8 cellular contexts compared by ENCODE assay signal in genomic region chr7:64307254-64308018, GRCh38. TPM values are rescaled to one million over a fixed set of nuclear protein-coding genes. Genes with fewer than 3 reads are reported as not detected.
DNase-seq lines count a peak whose midpoint lies in the region; ATAC-seq and TF ChIP-seq lines count a peak whose summit lies in the region.

No MANE protein-coding gene starts in this region.

- peaks cover 13 to 30% (median 19%) of the 10 kb centered on the region in 7 donors for H3K4me1 Mint-ChIP-seq in naive thymus-derived CD4-positive, alpha-beta T cell
- peaks cover 25% of the 10 kb centered on the region for H3K4me1 Mint-ChIP-seq in stimulated activated naive CD8-positive, alpha-beta T cell treated with anti-CD3 and anti-CD28 coated beads, Interleukin-15, amount 100 ng/mL, for 72 hours

- peaks cover 0 to 13% of the 10 kb centered on the region in 2 donors for H3K4me1 ChIP-seq in naive thymus-derived CD4-positive, alpha-beta T cell (ENCODE audit: control insufficient read depth in 2 of 2, insufficient read depth in 2 of 2, low read length in 2 of 2)

- H3K4me3 ChIP-seq in epithelial cell of esophagus (ENCODE audit: low read length) = peak overlapping the region; percentile 60
- peak overlapping the region; percentile 95 for H3K4me3 ChIP-seq in naive thymus-derived CD4-positive, alpha-beta T cell (ENCODE audit: low read length)

- H3K4me3 Mint-ChIP-seq in naive thymus-derived CD4-positive, alpha-beta T cell = peak overlapping the region; percentile 90 to 100 (median 96)
- H3K4me3 Mint-ChIP-seq in stimulated activated naive CD8-positive, alpha-beta T cell treated with anti-CD3 and anti-CD28 coated beads, Interleukin-15, amount 100 ng/mL, for 72 hours = peak overlapping the region; percentile 89 to 93

- CTCF ChIA-PET in naive thymus-derived CD4-positive, alpha-beta T cell (lab: Charles Lee) = interaction anchor here (0.6 to 1.4 kb wide), 3 partner anchors 256 to 1573 kb away, joined by 3 read pairs; partner anchors contain the start of gene ZNF680

- peaks cover 0 to 4% (median 0%) of the 10 kb centered on the region in 5 donors for H3K36me3 Mint-ChIP-seq in naive thymus-derived CD4-positive, alpha-beta T cell

- peak; percentile 59 for TF ChIP-seq POLR2A in GM18951 (IDR thresholded peaks at IDR 0.05; ENCODE audit: extremely low read depth, insufficient read depth, insufficient read length)

- intact Hi-C loops in naive thymus-derived CD4-positive, alpha-beta T cell (cut with micrococcal nuclease) = loop anchor here (1.0 to 5.0 kb wide), 13 partner anchors 8 to 1675 kb away; partner anchors contain the start of genes ERV3-1 (in 2 of the 2), VKORC1L1 (in 2 of the 2), ZNF107 (in 2 of the 2) and ZNF138 (in 2 of the 2)

- in situ Hi-C loops in GM18951 (cut with MboI; ENCODE audit: low sequenced_read_pairs, unreplicated experiment) = no loop called here

- peak; percentile 99 for ATAC-seq in HG03342 (IDR thresholded peaks at IDR 0.05; ENCODE audit: unreplicated experiment)
- ATAC-seq in naive thymus-derived CD4-positive, alpha-beta T cell = peak; percentile 99
- ATAC-seq in stimulated activated naive CD8-positive, alpha-beta T cell treated with anti-CD3 and anti-CD28 coated beads, Interleukin-15, amount 100 ng/mL, for 72 hours = peak; percentile 99

- H3K27ac ChIP-seq in naive thymus-derived CD4-positive, alpha-beta T cell (ENCODE audit: low read depth, low read length) = peak overlapping the region; percentile 83

- no peaks in the 10 kb centered on the region for H3K36me3 ChIP-seq in naive thymus-derived CD4-positive, alpha-beta T cell (ENCODE audit: control insufficient read depth in 2 of 3, insufficient read depth in 3 of 3, low read length in 3 of 3)

- no peaks in the 10 kb centered on the region for H3K9me3 Mint-ChIP-seq in naive thymus-derived CD4-positive, alpha-beta T cell
- H3K9me3 Mint-ChIP-seq in stimulated activated naive CD8-positive, alpha-beta T cell treated with anti-CD3 and anti-CD28 coated beads, Interleukin-15, amount 100 ng/mL, for 72 hours = no peaks in the 10 kb centered on the region

- no peaks in the 10 kb centered on the region for H3K27me3 Mint-ChIP-seq in naive thymus-derived CD4-positive, alpha-beta T cell
- no peaks in the 10 kb centered on the region for H3K27me3 Mint-ChIP-seq in stimulated activated naive CD8-positive, alpha-beta T cell treated with anti-CD3 and anti-CD28 coated beads, Interleukin-15, amount 100 ng/mL, for 72 hours

- POLR2A ChIA-PET in naive thymus-derived CD4-positive, alpha-beta T cell (lab: Charles Lee) = interaction anchor here (0.6 to 1.8 kb wide), 11 partner anchors 8 to 731 kb away, joined by 3 to 13 read pairs (median 8); partner anchors contain the start of genes ERV3-1, ZNF107, ZNF138 and ZNF273

- no peaks in the 10 kb centered on the region for H3K27me3 ChIP-seq in naive thymus-derived CD4-positive, alpha-beta T cell (ENCODE audit: control insufficient read depth in 2 of 2, insufficient read depth in 2 of 2, low read length in 2 of 2)

- DNase-seq in Ammon's horn (ENCODE audit: low spot score) (peak; percentile 99), NCI-H82 treated with DMSO at 0.1 percent for 48 hours (lab: John Stamatoyannopoulos, UW; ENCODE audit: unreplicated experiment) (peak; percentile 89), epithelial cell of esophagus (ENCODE audit: low read depth) (peak; percentile 90)
- DNase-seq in activated CD8-positive, alpha-beta memory T cell treated with anti-CD3 and anti-CD28 coated beads, Interleukin-2, amount 50 U/mL, for 48 hours = peak; percentile 89
- peak; percentile 76 to 95 (median 93) for DNase-seq in naive thymus-derived CD4-positive, alpha-beta T cell
- DNase-seq in stimulated activated naive CD8-positive, alpha-beta T cell treated with anti-CD3 and anti-CD28 coated beads, Interleukin-15, amount 100 ng/mL, for 72 hours = peak; percentile 87 to 95

- H3K27ac Mint-ChIP-seq in naive thymus-derived CD4-positive, alpha-beta T cell = peak overlapping the region; percentile 94 to 99 (median 97)
- H3K27ac Mint-ChIP-seq in stimulated activated naive CD8-positive, alpha-beta T cell treated with anti-CD3 and anti-CD28 coated beads, Interleukin-15, amount 100 ng/mL, for 72 hours = peak overlapping the region; percentile 99

- H3K9me3 ChIP-seq in naive thymus-derived CD4-positive, alpha-beta T cell (ENCODE audit: control insufficient read depth in 2 of 3, low read length in 3 of 3) = no peaks in the 10 kb centered on the region

- TF ChIP-seq CTCF in epithelial cell of esophagus (IDR thresholded peaks at IDR 0.05; ENCODE audit: insufficient read depth, low read depth, low read length, missing control alignments) = peak; percentile 14

RNA-seq across cellular contexts. Expression of gene ZNF736, which starts 6.3 kb away (rescaled TPM):
- 10 to 100 TPM; 22.8 to 54.2 (median 35.8) TPM for total RNA-seq in naive thymus-derived CD4-positive, alpha-beta T cell
- polyA plus RNA-seq in naive thymus-derived CD4-positive, alpha-beta T cell = 1 to 10 TPM; 1.8 to 2.1 TPM

Comparison
In these comparisons a context has a peak if more than half of its experiments do, and no peak if none do; other contexts are left out.
1. Peak in every context shown above with its lines: DNase-seq, ATAC-seq, H3K4me3 ChIP-seq and H3K27ac ChIP-seq.